Comparison of ENCODE assay signal across 10 cellular contexts in the genomic region with DNA sequence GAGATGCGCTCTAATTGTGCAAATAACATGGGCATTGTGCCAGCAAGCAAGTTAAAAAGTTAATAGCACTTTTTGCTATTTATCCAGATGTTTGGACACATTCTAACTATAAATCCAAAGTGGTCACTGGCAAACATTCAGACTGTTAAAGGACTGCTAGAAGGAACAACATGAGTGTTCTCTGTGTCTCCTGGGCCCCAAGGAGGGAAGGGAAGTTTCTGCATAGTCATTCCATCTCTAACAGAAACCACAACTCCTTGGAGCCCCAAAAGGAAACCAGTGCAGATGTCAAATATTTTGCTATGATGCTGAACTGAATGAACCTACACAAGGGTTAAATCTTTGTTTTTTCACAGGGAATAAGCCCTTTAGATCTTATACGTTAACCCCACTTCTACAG.
A peak's percentile ranks its signal among the peaks of the same experiment; 100 is the strongest.
DNase-seq lines count a peak whose midpoint lies in the region; ATAC-seq and TF ChIP-seq lines count a peak whose summit lies in the region.
"Had no signal": no experiment of that assay in that cellular context is flagged by ENCODE, and none has a peak within 500 bp of the region (broad histone marks: within the 10 kb centered on the region; RNA-seq: fewer than 3 reads in every experiment).

No MANE protein-coding gene starts in this region.

- H3K4me3 ChIP-seq in GM06990 (replicated peaks; ENCODE audit: low read depth, low read length) (no peak overlapping the region), fibroblast of mammary gland (ENCODE audit: control insufficient read depth, low read depth, low read length) (no peak overlapping the region), right lobe of liver (no peak overlapping the region)

- intact Hi-C loops in right lobe of liver (cut with DNase I), result no loop called here

- H3K27ac ChIP-seq in right lobe of liver (no peak overlapping the region), foreskin keratinocyte (no peak overlapping the region)

- H3K36me3 ChIP-seq in GM06990 (ENCODE audit: control insufficient read depth, insufficient read depth, low read length) (no peaks in the 10 kb centered on the region), right lobe of liver (no peaks in the 10 kb centered on the region)

- peak; percentile 73 for ATAC-seq in GM21576 (IDR thresholded peaks at IDR 0.05; ENCODE audit: unreplicated experiment)
- ATAC-seq in HG03521 (IDR thresholded peaks at IDR 0.05; ENCODE audit: unreplicated experiment), result peak; percentile 64
- no peak for ATAC-seq in right lobe of liver
- ATAC-seq in foreskin keratinocyte, result no peak

- no peak for TF ChIP-seq POLR2A in right lobe of liver (IDR thresholded peaks at IDR 0.05)

- no peaks in the 10 kb centered on the region for H3K9me3 ChIP-seq in right lobe of liver

- TF ChIP-seq CTCF in GM06990 (IDR thresholded peaks at IDR 0.05; ENCODE audit: insufficient read depth, low read length, poor library complexity, severe bottlenecking), result no peak
- TF ChIP-seq CTCF in fibroblast of mammary gland (conservative IDR thresholded peaks at IDR 0.05; ENCODE audit: control insufficient read depth, insufficient read depth, low read depth, low read length), result no peak
- TF ChIP-seq CTCF in right lobe of liver (IDR thresholded peaks at IDR 0.05), result no peak
- no peak for TF ChIP-seq CTCF in foreskin keratinocyte (conservative IDR thresholded peaks at IDR 0.05)

- peak; percentile 17 for DNase-seq in GM06990 (ENCODE audit: extremely low read depth, insufficient read length)
- DNase-seq in fibroblast of mammary gland (ENCODE audit: low read depth), result peak; percentile 98
- DNase-seq in right lobe of liver, result no peak
- no peak for DNase-seq in midbrain (lab: John Stamatoyannopoulos, UW)
- no peak for DNase-seq in NCI-H446 (lab: John Stamatoyannopoulos, UW)
- no peak for DNase-seq in foreskin keratinocyte
- DNase-seq: NCI-H1694; stimulated activated CD4-positive, alpha-beta T cell treated with anti-CD3 and anti-CD28 coated beads, Interleukin-4, amount 100 ng/mL, for 24 hours had no signal

- H3K27me3 ChIP-seq in GM06990 (replicated peaks; ENCODE audit: control insufficient read depth, insufficient read depth, low read length) (no peaks in the 10 kb centered on the region), right lobe of liver (no peaks in the 10 kb centered on the region), foreskin keratinocyte (no peaks in the 10 kb centered on the region)

- H3K4me1 ChIP-seq in right lobe of liver, result no peaks in the 10 kb centered on the region
- H3K4me1 ChIP-seq in foreskin keratinocyte, result no peaks in the 10 kb centered on the region

- WGBS in right lobe of liver (ENCODE audit: insufficient coverage, low coverage, low lambda C conversion rate, missing lambda C conversion rate), result 63% methylated on average over 2 of the region's 2 CpGs

Comparison
In these comparisons a context has a peak if more than half of its experiments do, and no peak if none do; other contexts are left out.
1. DNase-seq: peak in GM06990 (single experiment) and fibroblast of mammary gland (single experiment); none in right lobe of liver (0 of 3), midbrain (single experiment), NCI-H446 (0 of 2) and foreskin keratinocyte (0 of 2).
2. ATAC-seq: peak in GM21576 (single experiment) and HG03521 (single experiment); none in right lobe of liver (0 of 4) and foreskin keratinocyte (single experiment).